Comparison of ENCODE assay signal across 22 cellular contexts in the genomic region with DNA sequence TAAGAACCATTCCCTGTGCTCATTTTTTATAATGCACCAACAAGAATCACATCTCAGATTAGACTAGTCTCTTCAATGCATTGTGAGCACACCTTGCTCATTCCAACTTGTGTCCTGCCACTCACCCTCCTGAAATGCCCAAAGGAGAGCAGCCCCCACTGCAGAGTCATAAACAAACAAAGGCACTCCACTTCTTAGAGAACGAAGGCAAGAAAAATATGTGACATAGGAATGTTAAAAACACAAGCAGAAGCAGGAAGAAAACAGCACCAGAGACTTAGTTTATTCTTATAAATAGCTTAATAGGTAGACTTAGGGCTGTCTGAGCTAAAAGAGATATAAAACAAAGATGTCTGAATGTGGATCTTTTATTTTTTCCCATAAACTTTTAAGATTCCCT. TPM values are rescaled to one million over a fixed set of nuclear protein-coding genes. Genes with fewer than 3 reads are reported as not detected.
A peak's percentile ranks its signal among the peaks of the same experiment; 100 is the strongest.
DNase-seq lines count a peak whose midpoint lies in the region; ATAC-seq, FAIRE-seq and TF ChIP-seq lines count a peak whose summit lies in the region.
"Had no signal": no experiment of that assay in that cellular context is flagged by ENCODE, and none has a peak within 500 bp of the region (broad histone marks: within the 10 kb centered on the region; RNA-seq: fewer than 3 reads in every experiment).

No MANE protein-coding gene starts in this region.

- H2BK15ac ChIP-seq in H9 (ENCODE audit: low read depth, low read length), result no peak overlapping the region

- H2BK12ac ChIP-seq in H9 (ENCODE audit: insufficient read length, low read depth, low read length), result no peak overlapping the region

- H4K20me1 ChIP-seq in H9 (ENCODE audit: control insufficient read depth, insufficient read depth, insufficient read length) (no peaks in the 10 kb centered on the region), astrocyte (ENCODE audit: insufficient read depth, low read length) (no peaks in the 10 kb centered on the region)

- H4K91ac ChIP-seq in H9 (ENCODE audit: insufficient read length, low read depth, low read length), result no peak overlapping the region

- ATAC-seq in lower lobe of right lung, result peak; percentile 75 to 84
- ATAC-seq in natural killer cell, result no peak
- ATAC-seq in HG02885 (IDR thresholded peaks at IDR 0.05; ENCODE audit: poor library complexity, unreplicated experiment), result no peak
- ATAC-seq: heart left ventricle; right cardiac atrium; stimulated activated naive CD8-positive, alpha-beta T cell treated with anti-CD3 and anti-CD28 coated beads, Interleukin-15, Interleukin-2, amounts not matched to agents 100 U/mL and 50 U/mL, for 24 hours had no signal

- no peak overlapping the region for H3T11ph ChIP-seq in H9 (ENCODE audit: low read length)

- H3K27ac Mint-ChIP-seq in H9 (peak overlapping the region in 2 of 3 experiments; percentile 19 to 59; a peak in 4 of 7 replicates), astrocyte (ENCODE audit: unreplicated experiment) (peak overlapping the region; percentile 99), type B pancreatic cell (peak overlapping the region; percentile 73), natural killer cell (no peak overlapping the region)
- H3K27ac Mint-ChIP-seq: IgD-negative memory B cell had no signal

- intact Hi-C loops in lower lobe of right lung (cut with DNase I) (no loop called here), natural killer cell (cut with micrococcal nuclease) (no loop called here)

- no peak overlapping the region for H3K4me2 ChIP-seq in H9 (ENCODE audit: insufficient read depth, insufficient read length, low read length)
- peak overlapping the region; percentile 49 for H3K4me2 ChIP-seq in astrocyte (ENCODE audit: low read length)

- H3K18ac ChIP-seq in H9 (ENCODE audit: insufficient read length, low read depth, low read length), result no peak overlapping the region

- H3K4me1 Mint-ChIP-seq in H9 (peaks cover 57 to 58% of the 10 kb centered on the region in 2 experiments), astrocyte (ENCODE audit: low read depth, unreplicated experiment) (peaks cover 53% of the 10 kb centered on the region), type B pancreatic cell (ENCODE audit: unreplicated experiment) (peaks cover 20% of the 10 kb centered on the region), natural killer cell (no peaks in the 10 kb centered on the region)
- H3K4me1 Mint-ChIP-seq: IgD-negative memory B cell had no signal

- H2AFZ ChIP-seq in H9 (ENCODE audit: low read length) (no peak overlapping the region), astrocyte (ENCODE audit: low read depth, low read length) (no peak overlapping the region)

- H3K9ac ChIP-seq in H9 (ENCODE audit: extremely low read depth, insufficient read length, low read length) (no peak overlapping the region), astrocyte (ENCODE audit: low read length) (peak overlapping the region; percentile 8)

- H2BK120ac ChIP-seq in H9 (ENCODE audit: low read depth, low read length, poor library complexity, severe bottlenecking), result no peak overlapping the region

- no peak overlapping the region for H3K56ac ChIP-seq in H9 (ENCODE audit: insufficient read length, low read depth, low read length)

- H3K27me3 Mint-ChIP-seq in H9 (ENCODE audit: low read depth) (no peaks in the 10 kb centered on the region), astrocyte (ENCODE audit: low read depth, unreplicated experiment) (no peaks in the 10 kb centered on the region), type B pancreatic cell (no peaks in the 10 kb centered on the region), natural killer cell (ENCODE audit: low read depth in 2 of 2) (no peaks in the 10 kb centered on the region)
- H3K27me3 Mint-ChIP-seq: IgD-negative memory B cell had no signal

- H3K4ac ChIP-seq in H9 (ENCODE audit: low read depth, low read length), result no peak overlapping the region

- H3K9me3 Mint-ChIP-seq in H9 (peaks cover 2 to 4% of the 10 kb centered on the region in 2 experiments; a peak in 3 of 5 replicates), astrocyte (ENCODE audit: unreplicated experiment) (no peaks in the 10 kb centered on the region), type B pancreatic cell (no peaks in the 10 kb centered on the region), natural killer cell (peaks cover 10 to 18% of the 10 kb centered on the region in 2 donors)

- WGBS in H9 (ENCODE audit: extremely low coverage, insufficient read length, low lambda C conversion rate), result no CpG with 5 or more reads among the region's 1 CpG

- DNase-seq in H9 (no peak), astrocyte (ENCODE audit: low read depth) (peak; percentile 10), lower lobe of right lung (no peak), type B pancreatic cell (ENCODE audit: extremely low spot score, unreplicated experiment) (no peak), natural killer cell (no peak), medulla oblongata (ENCODE audit: extremely low spot score) (no peak), D341Med (ENCODE audit: low spot score) (no peak)
- DNase-seq: activated CD4-positive, alpha-beta T cell treated with anti-CD3 and anti-CD28 coated beads for 1 hour; Caco-2; caudate nucleus; heart left ventricle; NCI-H2029; NCI-H524; right cardiac atrium; SHP77; stimulated activated naive CD8-positive, alpha-beta T cell treated with anti-CD3 and anti-CD28 coated beads, Interleukin-15, Interleukin-2, amounts not matched to agents 100 U/mL and 50 U/mL, for 24 hours; T-helper 2 cell had no signal

- no peaks in the 10 kb centered on the region for H3K23me2 ChIP-seq in H9 (ENCODE audit: insufficient read length, low read depth, low read length, poor library complexity, severe bottlenecking)

- FAIRE-seq in astrocyte (lab: Jason Lieb, UNC), result no peak
- FAIRE-seq: H1 had no signal

- no peaks in the 10 kb centered on the region for H3K79me1 ChIP-seq in H9 (ENCODE audit: insufficient read depth, low read depth, low read length, poor library complexity, severe bottlenecking)

- H3K36me3 ChIP-seq in astrocyte (ENCODE audit: insufficient read depth, low read length) (no peaks in the 10 kb centered on the region), lower lobe of right lung (no peaks in the 10 kb centered on the region)
- H3K36me3 ChIP-seq: heart left ventricle, neutrophil had no signal

- H3K27ac ChIP-seq in H9 (ENCODE audit: insufficient read length, low read depth, low read length) (no peak overlapping the region), astrocyte (ENCODE audit: low read depth, low read length) (no peak overlapping the region), lower lobe of right lung (no peak overlapping the region)
- H3K27ac ChIP-seq: heart left ventricle, HL-60, neutrophil had no signal

- peaks cover 3 to 6% (median 4%) of the 10 kb centered on the region in 3 experiments; a peak in 4 of 7 replicates for H3K36me3 Mint-ChIP-seq in H9 (ENCODE audit: insufficient read depth in 1 of 3, low read depth in 3 of 3)
- H3K36me3 Mint-ChIP-seq in astrocyte (ENCODE audit: low read depth, unreplicated experiment), result peaks cover 7% of the 10 kb centered on the region
- peaks cover 3% of the 10 kb centered on the region for H3K36me3 Mint-ChIP-seq in type B pancreatic cell
- peaks cover 9% of the 10 kb centered on the region for H3K36me3 Mint-ChIP-seq in natural killer cell
- H3K36me3 Mint-ChIP-seq: IgD-negative memory B cell had no signal

- peaks cover 11% of the 10 kb centered on the region; the same call in 1 of the 2 replicates for H3K4me1 ChIP-seq in H9 (ENCODE audit: insufficient read depth, low read length)
- H3K4me1 ChIP-seq in astrocyte (ENCODE audit: insufficient read depth, low read length), result peaks cover 8% of the 10 kb centered on the region
- H3K4me1 ChIP-seq in lower lobe of right lung, result peaks cover 20% of the 10 kb centered on the region
- H3K4me1 ChIP-seq: Caco-2 had no signal

- no peak overlapping the region for H4K8ac ChIP-seq in H9 (replicated peaks; ENCODE audit: insufficient read length, low read depth, low read length)

- H3K79me2 ChIP-seq in H9 (ENCODE audit: insufficient read depth, low read length), result no peaks in the 10 kb centered on the region; the same call in 1 of the 2 replicates
- H3K79me2 ChIP-seq in astrocyte (ENCODE audit: insufficient read depth, low read length), result no peaks in the 10 kb centered on the region

- no peak overlapping the region for H2BK20ac ChIP-seq in H9 (ENCODE audit: low read depth, low read length, poor library complexity, severe bottlenecking)

- peak overlapping the region in 1 of 2 experiments; percentile 36; a peak in 2 of 5 replicates for H3K4me3 Mint-ChIP-seq in H9
- H3K4me3 Mint-ChIP-seq in astrocyte (ENCODE audit: unreplicated experiment), result peak overlapping the region; percentile 60
- H3K4me3 Mint-ChIP-seq in type B pancreatic cell, result peak overlapping the region; percentile 44
- no peak overlapping the region for H3K4me3 Mint-ChIP-seq in natural killer cell
- H3K4me3 Mint-ChIP-seq: IgD-negative memory B cell had no signal

- H3K9me3 ChIP-seq in H9 (ENCODE audit: control insufficient read depth, low read depth, low read length), result no peaks in the 10 kb centered on the region
- no peaks in the 10 kb centered on the region for H3K9me3 ChIP-seq in astrocyte (ENCODE audit: insufficient read depth, low read depth, low read length)
- H3K9me3 ChIP-seq in lower lobe of right lung, result no peaks in the 10 kb centered on the region
- H3K9me3 ChIP-seq: Caco-2, heart left ventricle, neutrophil had no signal

- H4K5ac ChIP-seq in H9 (ENCODE audit: insufficient read length, low read depth, low read length), result no peak overlapping the region

- H3K27me3 ChIP-seq in H9 (ENCODE audit: insufficient read depth, low read length) (no peaks in the 10 kb centered on the region), astrocyte (ENCODE audit: insufficient read depth, low read length) (no peaks in the 10 kb centered on the region), lower lobe of right lung (ENCODE audit: low read depth) (no peaks in the 10 kb centered on the region)
- H3K27me3 ChIP-seq: heart left ventricle, neutrophil had no signal

- no peak for TF ChIP-seq CTCF in H9 (conservative IDR thresholded peaks at IDR 0.05)
- no peak for TF ChIP-seq CTCF in astrocyte (IDR thresholded peaks at IDR 0.05; ENCODE audit: insufficient read depth, low read depth, low read length)
- TF ChIP-seq CTCF in lower lobe of right lung (IDR thresholded peaks at IDR 0.05), result no peak
- no peak for TF ChIP-seq CTCF in type B pancreatic cell (conservative IDR thresholded peaks at IDR 0.05)
- TF ChIP-seq CTCF in natural killer cell (IDR thresholded peaks at IDR 0.05), result no peak

- H2AK5ac ChIP-seq in H9 (ENCODE audit: insufficient read length, low read length), result no peak overlapping the region

- no peak overlapping the region for H3K14ac ChIP-seq in H9 (ENCODE audit: insufficient read depth, low read length)

- H3K4me3 ChIP-seq in astrocyte (ENCODE audit: insufficient read depth, low read depth, low read length), result no peak overlapping the region
- no peak overlapping the region for H3K4me3 ChIP-seq in lower lobe of right lung
- H3K4me3 ChIP-seq: heart left ventricle had no signal

- no peak overlapping the region for H3K23ac ChIP-seq in H9 (ENCODE audit: insufficient read length, low read depth, low read length)

- H2BK5ac ChIP-seq in H9 (ENCODE audit: insufficient read length, low read length), result no peak overlapping the region

RNA-seq across cellular contexts. Expression of gene GUCY1A2, which starts 57.2 kb away (rescaled TPM):
- total RNA-seq in H9 (2021) (0.55 and 0.70 TPM in 2 replicates), astrocyte (17.8 and 18.1 TPM in 2 replicates), lower lobe of right lung (23.5 TPM), type B pancreatic cell (ENCODE audit: low replicate concordance) (12.2 and 13.2 TPM in 2 replicates), natural killer cell (under 1 TPM in 1 of 3 donors, not detected in 2; 0.15 TPM)
- total RNA-seq: Caco-2 had no signal

Comparison
In these comparisons a context has a peak if more than half of its experiments do, and no peak if none do; other contexts are left out.
1. H3K27ac Mint-ChIP-seq: peak in H9 (2 of 3), astrocyte (single experiment) and type B pancreatic cell (single experiment); none in natural killer cell (0 of 2).
2. ATAC-seq: peak in lower lobe of right lung (2 of 2); none in natural killer cell (0 of 3) and HG02885 (single experiment).